8 cellular contexts compared by ENCODE assay signal in genomic region chr15:63970723-63971426, GRCh38.
A peak's percentile ranks its signal among the peaks of the same experiment; 100 is the strongest.
DNase-seq lines count a peak whose midpoint lies in the region; ATAC-seq, FAIRE-seq and TF ChIP-seq lines count a peak whose summit lies in the region.

No MANE protein-coding gene starts in this region.

- DNase-seq in heart left ventricle (no peak), left cardiac atrium (no peak), SIG-M5 treated with dmso at 0.1 percent for 504 hours (lab: John Stamatoyannopoulos, UW; ENCODE audit: unreplicated experiment) (no peak), H54 (ENCODE audit: insufficient read length, low spot score) (no peak), NCI-H2196 (lab: John Stamatoyannopoulos, UW; ENCODE audit: unreplicated experiment) (no peak)
- DNase-seq in activated T-cell treated with anti-CD3 and anti-CD28 coated beads, Interleukin-2, amount 50 U/mL, for 4 hours: no peak
- peak; percentile 10 to 14 for DNase-seq in stimulated activated CD4-positive, alpha-beta T cell treated with anti-CD3 and anti-CD28 coated beads, Interleukin-15, amount 100 ng/mL, for 48 hours (ENCODE audit: low read depth in 2 of 2)

- ATAC-seq in heart left ventricle (no peak), left cardiac atrium (no peak), HG02973 (IDR thresholded peaks at IDR 0.05; ENCODE audit: unreplicated experiment) (peak; percentile 88)
- ATAC-seq in activated T-cell treated with anti-CD3 and anti-CD28 coated beads, Interleukin-2, amount 50 U/mL, for 4 hours: peak; percentile 73 to 78

- H3K36me3 Mint-ChIP-seq in activated T-cell treated with anti-CD3 and anti-CD28 coated beads, Interleukin-2, amount 50 U/mL, for 4 hours (ENCODE audit: insufficient read depth): no peaks in the 10 kb centered on the region

- peak overlapping the region; percentile 60 for H3K4me3 Mint-ChIP-seq in activated T-cell treated with anti-CD3 and anti-CD28 coated beads, Interleukin-2, amount 50 U/mL, for 4 hours

- peaks cover 3 to 69% (median 38%) of the 10 kb centered on the region in 12 donors for H3K4me1 ChIP-seq in heart left ventricle

- H3K27me3 ChIP-seq in heart left ventricle: no peaks in the 10 kb centered on the region

- no peak for TF ChIP-seq POLR2A in heart left ventricle (IDR thresholded peaks at IDR 0.05)
- no peak for TF ChIP-seq POLR2A in H54 (IDR thresholded peaks at IDR 0.05; ENCODE audit: low read depth, low read length)

- TF ChIP-seq CTCF in heart left ventricle (IDR thresholded peaks at IDR 0.05): no peak

- H3K4me3 ChIP-seq in heart left ventricle: no peak overlapping the region

- H3K9me3 ChIP-seq in heart left ventricle: no peaks in the 10 kb centered on the region

- H3K4me1 Mint-ChIP-seq in activated T-cell treated with anti-CD3 and anti-CD28 coated beads, Interleukin-2, amount 50 U/mL, for 4 hours (ENCODE audit: low read depth): peaks cover 37% of the 10 kb centered on the region

- no peaks in the 10 kb centered on the region for H3K9me3 Mint-ChIP-seq in activated T-cell treated with anti-CD3 and anti-CD28 coated beads, Interleukin-2, amount 50 U/mL, for 4 hours

- intact Hi-C loops in heart left ventricle (cut with DNase I) (loop anchor here in 2 of 10 donors (10.0 kb wide), 2 partner anchors 54 to 74 kb away; partner anchors contain the start of gene DAPK2 (in 1 of the 2)), left cardiac atrium (cut with DNase I) (no loop called here)

- no peaks in the 10 kb centered on the region for H3K27me3 Mint-ChIP-seq in activated T-cell treated with anti-CD3 and anti-CD28 coated beads, Interleukin-2, amount 50 U/mL, for 4 hours (ENCODE audit: low read depth)

- H3K36me3 ChIP-seq in heart left ventricle: peaks cover 0 to 8% (median 3%) of the 10 kb centered on the region in 9 donors

- H3K27ac ChIP-seq in heart left ventricle: peak overlapping the region; percentile 22 to 89 (median 77)

- FAIRE-seq in H54 (lab: Jason Lieb, UNC): no peak

- WGBS in heart left ventricle, 4 donors: 80 to 98% (median 96%) methylated on average over 3 of the region's 3 CpGs

Comparison
In these comparisons a context has a peak if more than half of its experiments do, and no peak if none do; other contexts are left out.
1. ATAC-seq: peak in HG02973 (single experiment) and activated T-cell treated with anti-CD3 and anti-CD28 coated beads, Interleukin-2, amount 50 U/mL, for 4 hours (2 of 2); none in heart left ventricle (0 of 4) and left cardiac atrium (0 of 2).
2. DNase-seq: peak in stimulated activated CD4-positive, alpha-beta T cell treated with anti-CD3 and anti-CD28 coated beads, Interleukin-15, amount 100 ng/mL, for 48 hours (2 of 2); none in heart left ventricle (0 of 5), left cardiac atrium (single experiment), activated T-cell treated with anti-CD3 and anti-CD28 coated beads, Interleukin-2, amount 50 U/mL, for 4 hours (single experiment), SIG-M5 treated with dmso at 0.1 percent for 504 hours (single experiment), H54 (single experiment) and NCI-H2196 (single experiment).